Comparison of ENCODE assay signal across 8 cellular contexts in genomic region chr3:149128856-149129255, GRCh38. TPM values are rescaled to one million over a fixed set of nuclear protein-coding genes. Genes with fewer than 3 reads are reported as not detected.
DNase-seq lines count a peak whose midpoint lies in the region; ATAC-seq and TF ChIP-seq lines count a peak whose summit lies in the region.

No MANE protein-coding gene starts in this region.

- H3K27me3 ChIP-seq in sigmoid colon = no peaks in the 10 kb centered on the region

- intact Hi-C loops in sigmoid colon (cut with DNase I) = loop anchor here (10.0 kb wide), 1 partner anchor 366 kb away; no protein-coding TSS in a partner anchor

- peak overlapping the region; percentile 77 to 93 (median 86) for H3K27ac ChIP-seq in sigmoid colon

- no peak for TF ChIP-seq POLR2A in sigmoid colon (IDR thresholded peaks at IDR 0.05)

- H3K36me3 ChIP-seq in sigmoid colon = no peaks in the 10 kb centered on the region

- H3K4me1 ChIP-seq in sigmoid colon = peaks cover 0 to 36% (median 24%) of the 10 kb centered on the region in 4 donors

- H3K9me3 ChIP-seq in sigmoid colon = no peaks in the 10 kb centered on the region

- ATAC-seq in GM21515 (IDR thresholded peaks at IDR 0.05; ENCODE audit: unreplicated experiment) (peak; percentile 6), GM19328 (IDR thresholded peaks at IDR 0.05; ENCODE audit: unreplicated experiment) (no peak), HG03439 (IDR thresholded peaks at IDR 0.05; ENCODE audit: unreplicated experiment) (no peak), HG03025 (IDR thresholded peaks at IDR 0.05; ENCODE audit: low FRiP score, unreplicated experiment) (no peak)

- 12 to 14% methylated on average over 5 of the region's 5 CpGs for WGBS in sigmoid colon, 2 donors

- TF ChIP-seq CTCF in sigmoid colon (IDR thresholded peaks at IDR 0.05) = no peak

- DNase-seq in RPMI7951 (ENCODE audit: low read depth) (peak; percentile 15), fibroblast of peridontal ligament (ENCODE audit: extremely low read depth) (peak; percentile 46), sigmoid colon (no peak), kidney glomerular epithelial cell (lab: John Stamatoyannopoulos, UW) (no peak)

- TF ChIP-seq EP300 in sigmoid colon (IDR thresholded peaks at IDR 0.05) = no peak

- peak overlapping the region; percentile 61 to 99 (median 89) for H3K4me3 ChIP-seq in sigmoid colon

RNA-seq across cellular contexts. Expression of gene HPS3, which starts 0.6 kb away (rescaled TPM):
- total RNA-seq in RPMI7951 (2014; rRNA removed; shearing (Covaris generic)) = 40.5 and 50.3 TPM in 2 replicates
- total RNA-seq in sigmoid colon = 10 to 100 TPM; 14.8 to 25.3 (median 16.4) TPM
- polyA plus RNA-seq in sigmoid colon = 10 to 100 TPM in 1 of 3 donors, 1 to 10 TPM in 2; 7.8 to 12.3 (median 8.3) TPM

RNA-seq across cellular contexts. Expression of gene HLTF, which starts 42.5 kb away (rescaled TPM):
- total RNA-seq in RPMI7951 (2014; rRNA removed; shearing (Covaris generic)) = 89.6 and 92.8 TPM in 2 replicates
- 10 to 100 TPM; 24.4 to 43.9 (median 29.9) TPM for total RNA-seq in sigmoid colon
- polyA plus RNA-seq in sigmoid colon = 1 to 10 TPM; 1.8 to 6.4 (median 3.5) TPM

Comparison
In these comparisons a context has a peak if more than half of its experiments do, and no peak if none do; other contexts are left out.
1. DNase-seq: peak in RPMI7951 (single experiment) and fibroblast of peridontal ligament (single experiment); none in sigmoid colon (single experiment) and kidney glomerular epithelial cell (single experiment).